22 cellular contexts compared by ENCODE assay signal in the genomic region with DNA sequence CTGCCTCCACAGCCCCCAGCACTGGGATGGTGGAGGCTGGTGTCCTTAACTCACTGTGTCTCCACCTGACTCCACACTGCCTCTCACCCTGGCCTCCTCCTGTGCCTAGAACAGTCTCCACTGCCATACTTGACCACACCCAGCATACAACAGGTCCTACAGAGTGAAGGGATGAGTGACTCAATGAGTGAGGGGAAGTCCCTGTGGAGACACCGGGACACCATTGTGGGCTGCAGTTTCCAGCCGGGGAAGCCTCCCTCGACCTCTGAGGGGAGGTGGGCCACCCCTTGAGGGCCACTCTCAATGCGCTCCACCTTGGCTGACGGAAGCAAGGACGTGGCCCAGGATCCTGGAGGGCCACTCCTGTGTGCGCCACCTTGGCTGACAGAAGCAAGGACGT. TPM values are rescaled to one million over a fixed set of nuclear protein-coding genes. Genes with fewer than 3 reads are reported as not detected.
"Had no signal": no experiment of that assay in that cellular context is flagged by ENCODE, and none has a peak within 500 bp of the region (broad histone marks: within the 10 kb centered on the region; RNA-seq: fewer than 3 reads in every experiment).

No MANE protein-coding gene starts in this region.

- H3K36me3 ChIP-seq: gastrocnemius medialis, left ventricle myocardium inferior had no signal

- H3K27ac ChIP-seq: gastrocnemius medialis had no signal

- DNase-seq: cortex of kidney; effector CD8-positive, alpha-beta T cell; gastrocnemius medialis; immature natural killer cell; left cardiac atrium; left ventricle myocardium inferior; mesenchymal stem cell; midbrain; right cardiac atrium; stimulated activated CD4-positive, alpha-beta T cell treated with anti-CD3 and anti-CD28 coated beads, Interleukin-2, amount 100 ng/mL, for 48 hours; stimulated activated naive CD4-positive, alpha-beta T cell treated with Interleukin-2 at 50 U/mL for 16 hours; trophoblast cell had no signal

- H3K27me3 ChIP-seq: dorsolateral prefrontal cortex had no signal

- H3K27ac Mint-ChIP-seq: nephron had no signal

- H3K4me1 Mint-ChIP-seq: nephron had no signal

- H3K4me3 ChIP-seq: gastrocnemius medialis, left ventricle myocardium inferior, lung, smooth muscle cell had no signal

- H3K4me1 ChIP-seq: gastrocnemius medialis had no signal

- ATAC-seq: esophagus mucosa, gastrocnemius medialis, left cardiac atrium, right cardiac atrium had no signal

RNA-seq across cellular contexts. Expression of a gene that starts 22.4 kb away (rescaled TPM):
- total RNA-seq: esophagus mucosa, fibroblast of lung, gastrocnemius medialis, left ventricle myocardium inferior, omental fat pad, pulmonary artery endothelial cell, smooth muscle cell, urinary bladder had no signal
- polyA plus RNA-seq: fibroblast of lung, keratinocyte had no signal
